Comparison of ENCODE assay signal across 1 cellular context in the genomic region with DNA sequence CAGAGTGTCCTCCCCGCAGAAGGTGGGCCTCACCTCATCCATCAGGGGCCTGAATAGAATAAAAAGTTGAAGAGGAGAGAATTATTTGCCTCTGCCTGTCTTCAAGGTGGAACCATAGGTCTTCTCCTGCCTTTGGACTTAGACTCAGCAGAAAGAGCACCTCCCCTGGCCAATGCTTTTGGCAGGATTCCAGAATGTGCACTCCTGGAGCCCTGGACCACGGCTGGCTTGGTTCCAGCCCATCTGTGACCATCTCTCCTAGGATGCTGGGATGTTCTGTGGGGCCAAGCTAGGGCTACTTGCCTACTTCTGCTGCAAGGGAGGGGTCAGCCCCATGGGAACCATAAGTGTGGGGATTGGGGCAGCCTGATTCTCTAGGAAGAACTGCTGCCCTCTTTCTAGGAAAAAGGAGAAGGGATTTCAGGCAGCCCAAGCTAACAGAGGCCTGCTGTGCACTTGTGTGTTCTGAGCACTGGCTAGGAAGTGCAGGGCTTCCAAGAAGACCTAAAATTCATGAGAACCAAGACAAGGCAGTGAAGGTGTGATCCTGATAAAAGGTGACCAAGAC.
TF ChIP-seq lines count a peak whose summit lies in the region.

No MANE protein-coding gene starts in this region.

TF ChIP-seq in H1, 55 proteins besides CTCF, POLR2A, EP300 and RAD21:
- no peak for TF ChIP-seq CREB1 (IDR thresholded peaks at IDR 0.05)
- TF ChIP-seq JUN (IDR thresholded peaks at IDR 0.05; ENCODE audit: low read depth, low read length): no peak
- TF ChIP-seq BRCA1 (IDR thresholded peaks at IDR 0.05; ENCODE audit: low read depth, low read length): no peak
- TF ChIP-seq FOSL1 (IDR thresholded peaks at IDR 0.05; ENCODE audit: insufficient read depth, low read depth, low read length): no peak
- TF ChIP-seq NANOG (IDR thresholded peaks at IDR 0.05; ENCODE audit: insufficient read depth, low read depth, low read length, poor library complexity, severe bottlenecking): no peak
- TF ChIP-seq TCF12 (IDR thresholded peaks at IDR 0.05; ENCODE audit: low read depth, low read length): no peak
- TF ChIP-seq POU5F1 (IDR thresholded peaks at IDR 0.05; ENCODE audit: low read depth, low read length): no peak
- no peak for TF ChIP-seq KDM4A (IDR thresholded peaks at IDR 0.05; ENCODE audit: low read depth, low read length, severe bottlenecking)
- TF ChIP-seq, protein P1, sequence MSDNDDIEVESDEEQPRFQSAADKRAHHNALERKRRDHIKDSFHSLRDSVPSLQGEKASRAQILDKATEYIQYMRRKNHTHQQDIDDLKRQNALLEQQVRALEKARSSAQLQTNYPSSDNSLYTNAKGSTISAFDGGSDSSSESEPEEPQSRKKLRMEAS (IDR thresholded peaks at IDR 0.05): no peak
- TF ChIP-seq TBP (IDR thresholded peaks at IDR 0.05; ENCODE audit: low read depth, low read length): no peak
- no peak for TF ChIP-seq CEBPB (IDR thresholded peaks at IDR 0.05; ENCODE audit: low read depth, low read length)
- TF ChIP-seq EZH2 (IDR thresholded peaks at IDR 0.05; ENCODE audit: low read depth, low read length, severe bottlenecking): no peak
- no peak for TF ChIP-seq RXRA (IDR thresholded peaks at IDR 0.05; ENCODE audit: insufficient read depth, low read depth, low read length)
- no peak for TF ChIP-seq CHD1 (IDR thresholded peaks at IDR 0.05; ENCODE audit: low read depth, low read length)
- TF ChIP-seq RBBP5 (IDR thresholded peaks at IDR 0.05; ENCODE audit: borderline replicate concordance, low read depth, low read length): no peak
- TF ChIP-seq SP1 (IDR thresholded peaks at IDR 0.05; ENCODE audit: low read depth, low read length): no peak
- no peak for TF ChIP-seq MAFK (IDR thresholded peaks at IDR 0.05; ENCODE audit: low read depth, low read length)
TF ChIP-seq in H1: peak in this region for 0.
